In genomic region chr14:31930493-31931225, GRCh38 we compare ENCODE assay signal across 14 cellular contexts.
DNase-seq lines count a peak whose midpoint lies in the region; ATAC-seq, FAIRE-seq and TF ChIP-seq lines count a peak whose summit lies in the region.
"Had no signal": no experiment of that assay in that cellular context is flagged by ENCODE, and none has a peak within 500 bp of the region (broad histone marks: within the 10 kb centered on the region; RNA-seq: fewer than 3 reads in every experiment).

No MANE protein-coding gene starts in this region.

- H3K27me3 ChIP-seq in bronchial epithelial cell (ENCODE audit: control insufficient read depth, insufficient read depth, low read length): no peaks in the 10 kb centered on the region
- H3K27me3 ChIP-seq in HepG2 (ENCODE audit: control insufficient read depth in 1 of 2, insufficient read depth in 2 of 2, low read length in 2 of 2): no peaks in the 10 kb centered on the region

- 39% methylated on average over 2 of the region's 2 CpGs for WGBS in HepG2 (ENCODE audit: low lambda C conversion rate)

- peaks cover 25% of the 10 kb centered on the region for H3K4me1 ChIP-seq in HepG2 (ENCODE audit: insufficient read depth, low read length)

- DNase-seq in Caki2 (ENCODE audit: low read depth) (peak; percentile 73), HT-29 (ENCODE audit: low spot score) (peak; percentile 30), bronchial epithelial cell (ENCODE audit: low read depth) (peak; percentile 67), HepG2 (ENCODE audit: low spot score) (peak; percentile 43), cardiac septum (ENCODE audit: low spot score) (no peak), G401 (ENCODE audit: low spot score) (no peak), H54 (ENCODE audit: insufficient read length, low spot score) (no peak)
- DNase-seq in stimulated activated CD4-positive, alpha-beta T cell treated with anti-CD3 and anti-CD28 coated beads, Interleukin-15, amount 100 ng/mL, for 24 hours: no peak
- DNase-seq: activated CD4-positive, alpha-beta T cell treated with anti-CD3 and anti-CD28 coated beads for 4 hours; activated effector memory CD4-positive, alpha-beta T cell treated with Interleukin-2 at 50 U/mL for 16 hours; CD4-positive, CD25-positive, alpha-beta regulatory T cell; central memory CD4-positive, alpha-beta T cell; Kasumi-1; SW 1271 had no signal

- no peak overlapping the region for H3K4me2 ChIP-seq in HepG2 (ENCODE audit: low read depth, low read length)

- H3K9ac ChIP-seq in HepG2 (ENCODE audit: insufficient read depth, low read depth, low read length): no peak overlapping the region

- no peak for FAIRE-seq in bronchial epithelial cell (lab: Jason Lieb, UNC)
- no peak for FAIRE-seq in HepG2 (lab: Jason Lieb, UNC)
- FAIRE-seq in H54 (lab: Jason Lieb, UNC): no peak

- TF ChIP-seq CTCF in bronchial epithelial cell (IDR thresholded peaks at IDR 0.05; ENCODE audit: insufficient read depth, low read length, severe bottlenecking) (no peak), HepG2 (CRISPR knock-in tag; IDR thresholded peaks at IDR 0.05) (no peak)

- CTCF ChIA-PET in HepG2 (lab: Yijun Ruan, JAX; ENCODE audit: low intra/inter-chr PET ratio, low total read pairs): no interaction called here

- no peaks in the 10 kb centered on the region for H3K9me3 ChIP-seq in HepG2 (ENCODE audit: low read length)

- no peak overlapping the region for H2AFZ ChIP-seq in HepG2 (ENCODE audit: low read length)

- no TSS peak for BruUV-seq in HepG2 (replicated peaks; lab: Mats Ljungman, UMichigan)

- POLR2A ChIA-PET in HepG2 (lab: Yijun Ruan, JAX): no interaction called here

- H3K4me3 ChIP-seq in bronchial epithelial cell (ENCODE audit: low read depth, low read length) (no peak overlapping the region), HepG2 (replicated peaks in 1 of 3; ENCODE audit: insufficient read depth in 1 of 3, low read depth in 2 of 3, low read length in 3 of 3) (no peak overlapping the region)

- peak; percentile 13; the same call in 2 of the 3 replicates for ATAC-seq in HepG2

- TF ChIP-seq EP300 in HepG2 (IDR thresholded peaks at IDR 0.05; ENCODE audit: low read depth in 2 of 2, low read length in 2 of 2) (no peak), HepG2 (CRISPR knock-in tag; IDR thresholded peaks at IDR 0.05; ENCODE audit: borderline replicate concordance) (no peak)

- H3K27ac ChIP-seq in HepG2 (ENCODE audit: extremely low read length, insufficient read depth, low read length): no peak overlapping the region

- intact Hi-C loops in HepG2 (cut with micrococcal nuclease; ENCODE audit: unreplicated experiment): no loop called here
- intact Hi-C loops in cardiac septum (cut with DNase I): loop anchor here (10.0 kb wide), 1 partner anchor 454 kb away; no protein-coding TSS in a partner anchor

- in situ Hi-C loops in Caki2 (cut with HindIII; ENCODE audit: low pct_unique_long_range_greater_than_20kb, low sequenced_read_pairs): no loop called here
- in situ Hi-C loops in HepG2 (cut with HindIII; ENCODE audit: extremely low pct_ligation_motif_present, low pct_unique_long_range_greater_than_20kb): loop anchor here (5.0 to 10.0 kb wide), 3 partner anchors 142 to 624 kb away; no protein-coding TSS in a partner anchor
- in situ Hi-C loops in G401 (cut with HindIII; ENCODE audit: low sequenced_read_pairs): no loop called here

- TF ChIP-seq POLR2A in HepG2 (IDR thresholded peaks at IDR 0.05; ENCODE audit: insufficient read depth in 1 of 2, low read depth in 2 of 2, low read length in 2 of 2) (no peak), H54 (IDR thresholded peaks at IDR 0.05; ENCODE audit: low read depth, low read length) (no peak)

- H3K36me3 ChIP-seq in bronchial epithelial cell (ENCODE audit: control insufficient read depth, insufficient read depth, low read length) (no peaks in the 10 kb centered on the region), HepG2 (replicated peaks in 1 of 2; ENCODE audit: control insufficient read depth in 1 of 2, insufficient read depth in 2 of 2, low read length in 2 of 2) (no peaks in the 10 kb centered on the region)

- no peaks in the 10 kb centered on the region for H3K79me2 ChIP-seq in HepG2 (ENCODE audit: insufficient read depth, low read length)

- no peak for TF ChIP-seq RAD21 in HepG2 (CRISPR knock-in tag; IDR thresholded peaks at IDR 0.05)

- no peaks in the 10 kb centered on the region for H4K20me1 ChIP-seq in HepG2 (ENCODE audit: insufficient read depth, low read length)

TF ChIP-seq in HepG2, 621 proteins besides CTCF, POLR2A, EP300 and RAD21:
- 0 out of 2 replicates have a peak, but pooled peaks have one; percentile 11 for TF ChIP-seq ARID3A (IDR thresholded peaks at IDR 0.05; ENCODE audit: low read depth, low read length)
- TF ChIP-seq ZNF180 (CRISPR knock-in tag; IDR thresholded peaks at IDR 0.05; ENCODE audit: borderline replicate concordance, low read depth): 0 out of 2 replicates have a peak, but pooled peaks have one; percentile 8
- 0 out of 2 replicates have a peak, but pooled peaks have one; percentile 33 for TF ChIP-seq PPARG (CRISPR knock-in tag; conservative IDR thresholded peaks at IDR 0.05)
- TF ChIP-seq BHLHE40 (IDR thresholded peaks at IDR 0.05; ENCODE audit: low read length): no peak
- no peak for TF ChIP-seq ZNF790 (CRISPR knock-in tag; IDR thresholded peaks at IDR 0.05; ENCODE audit: borderline replicate concordance)
- peak; percentile 52; the same call in 1 of the 2 replicates for TF ChIP-seq GFI1 (CRISPR knock-in tag; IDR thresholded peaks at IDR 0.05; ENCODE audit: borderline replicate concordance)

Comparison
In these comparisons a context has a peak if more than half of its experiments do, and no peak if none do; other contexts are left out.
1. DNase-seq: peak in Caki2 (single experiment), HT-29 (single experiment), bronchial epithelial cell (single experiment) and HepG2 (single experiment); none in cardiac septum (single experiment), stimulated activated CD4-positive, alpha-beta T cell treated with anti-CD3 and anti-CD28 coated beads, Interleukin-15, amount 100 ng/mL, for 24 hours (single experiment), G401 (single experiment) and H54 (single experiment).